23 cellular contexts compared by ENCODE assay signal in the genomic region with DNA sequence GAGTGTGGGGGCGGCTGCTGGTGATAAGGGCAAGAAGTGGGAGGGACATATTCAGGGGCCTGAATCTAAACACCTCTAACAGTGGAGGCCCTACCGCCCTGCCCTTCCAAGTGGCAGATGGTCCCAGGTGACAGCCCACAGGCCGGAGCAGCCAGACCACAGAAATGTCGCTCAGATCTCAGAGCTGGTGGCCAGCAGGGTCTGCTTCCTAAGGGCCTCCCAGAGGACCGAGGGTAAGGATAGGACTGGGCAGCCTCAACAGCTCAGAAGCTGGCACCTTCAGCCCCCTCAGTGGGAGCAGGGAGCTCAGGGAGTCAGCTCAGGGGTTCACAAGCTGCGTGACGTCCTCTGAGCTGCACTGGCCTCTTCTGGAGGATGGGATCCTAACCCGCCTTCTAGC.
A peak's percentile ranks its signal among the peaks of the same experiment; 100 is the strongest.
DNase-seq lines count a peak whose midpoint lies in the region; ATAC-seq, FAIRE-seq and TF ChIP-seq lines count a peak whose summit lies in the region.
"Had no signal": no experiment of that assay in that cellular context is flagged by ENCODE, and none has a peak within 500 bp of the region (broad histone marks: within the 10 kb centered on the region; RNA-seq: fewer than 3 reads in every experiment).

No MANE protein-coding gene starts in this region.

- POLR2A ChIA-PET in IMR-90 (lab: Charles Lee; ENCODE audit: unreplicated experiment): no interaction called here
- POLR2A ChIA-PET in H1 (lab: Charles Lee; ENCODE audit: partially characterized antibody): interaction anchor here (1.2 kb wide), 2 partner anchors 18 to 54 kb away, joined by 4 read pairs; no protein-coding TSS in a partner anchor

- H2BK5ac ChIP-seq in IMR-90 (ENCODE audit: low read depth, low read length, poor library complexity, severe bottlenecking): no peak overlapping the region
- H2BK5ac ChIP-seq in H1 (ENCODE audit: low read depth, low read length): no peak overlapping the region

- dilution Hi-C loops in IMR-90 (cut with HindIII; ENCODE audit: low sequenced_read_pairs, unreplicated experiment): no loop called here

- H3K4ac ChIP-seq in IMR-90 (ENCODE audit: low read depth, low read length): no peak overlapping the region
- no peak overlapping the region for H3K4ac ChIP-seq in H1 (replicated peaks; ENCODE audit: insufficient read length, low read depth, low read length)

- H3K79me1 ChIP-seq in IMR-90 (ENCODE audit: low read depth in 1 of 2, low read length in 2 of 2) (no peaks in the 10 kb centered on the region), H1 (ENCODE audit: low read depth, low read length) (no peaks in the 10 kb centered on the region)

- TF ChIP-seq RAD21 in IMR-90 (IDR thresholded peaks at IDR 0.05; ENCODE audit: low read length) (no peak), H1 (IDR thresholded peaks at IDR 0.05 in 1 of 2, conservative IDR thresholded peaks at IDR 0.05 in 1 of 2; ENCODE audit: low read depth in 2 of 2, low read length in 2 of 2) (no peak)

- no peak overlapping the region for H3K4me3 Mint-ChIP-seq in activated naive CD4-positive, alpha-beta T cell treated with anti-CD3 and anti-CD28 coated beads, Interleukin-2, amount 10 ng/mL, durations not matched to agents 7 days and 5 days
- H3K4me3 Mint-ChIP-seq: B cell; CD4-positive, alpha-beta T cell; CD8-positive, alpha-beta T cell had no signal

- H2BK20ac ChIP-seq in IMR-90 (ENCODE audit: low read depth, low read length) (no peak overlapping the region), H1 (ENCODE audit: low read length) (peak overlapping the region; percentile 86; the same call in 1 of the 2 replicates)

- peak; percentile 38 for DNase-seq in activated effector memory CD4-positive, alpha-beta T cell treated with anti-CD3 and anti-CD28 coated beads, Interleukin-2, amount 50 U/mL, for 16 hours
- no peak for DNase-seq in activated effector memory CD4-positive, alpha-beta T cell treated with Interleukin-2 at 50 U/mL for 16 hours
- DNase-seq in IMR-90 (no peak), H1 (ENCODE audit: low read depth in 1 of 2, low spot score in 2 of 2) (no peak), suprapubic skin (ENCODE audit: low spot score in 2 of 2) (no peak)
- no peak for DNase-seq in activated naive CD4-positive, alpha-beta T cell treated with anti-CD3 and anti-CD28 coated beads, Interleukin-2, amount 10 ng/mL, durations not matched to agents 7 days and 5 days
- DNase-seq: AML-193; Caco-2; Calu3; CD4-positive, alpha-beta T cell; CD8-positive, alpha-beta T cell; DMS79 treated with DMSO at 0.1 percent for 48 hours; GF-D8 had no signal

- H3K9me1 ChIP-seq in IMR-90 (ENCODE audit: insufficient read depth, low read length): no peaks in the 10 kb centered on the region

- no peaks in the 10 kb centered on the region for H3K23me2 ChIP-seq in H1 (ENCODE audit: low read depth, low read length)

- H3K9ac ChIP-seq in IMR-90 (ENCODE audit: low read depth, low read length) (no peak overlapping the region), H1 (replicated peaks in 1 of 4; ENCODE audit: extremely low read depth in 1 of 4, low read depth in 3 of 4, low read length in 3 of 4) (no peak overlapping the region)
- H3K9ac ChIP-seq: BLaER1 treated with 17β-estradiol and CSF1 and Interleukin-3, amounts not matched to agents 10 nM and 100 nM had no signal

- H3K27ac ChIP-seq in IMR-90 (ENCODE audit: insufficient read depth, low read length) (no peak overlapping the region), H1 (ENCODE audit: low read depth, low read length) (no peak overlapping the region), suprapubic skin (no peak overlapping the region)
- H3K27ac ChIP-seq: 22Rv1; A549; BLaER1 treated with 17β-estradiol and CSF1 and Interleukin-3, amounts not matched to agents 10 nM and 100 nM; C4-2B had no signal

- H2BK15ac ChIP-seq in IMR-90 (ENCODE audit: low read depth, low read length): no peak overlapping the region
- 0 out of 2 replicates have a peak overlapping the region, but pooled peaks have one; percentile 72 for H2BK15ac ChIP-seq in H1 (ENCODE audit: low read length)

- H3K9me3 ChIP-seq in IMR-90 (ENCODE audit: control insufficient read depth, insufficient read depth, low read length) (no peaks in the 10 kb centered on the region), H1 (ENCODE audit: insufficient read depth in 2 of 2, low read depth in 1 of 2, low read length in 1 of 2) (no peaks in the 10 kb centered on the region), suprapubic skin (no peaks in the 10 kb centered on the region)
- H3K9me3 ChIP-seq: A549; BLaER1 treated with 17β-estradiol and CSF1 and Interleukin-3, amounts not matched to agents 10 nM and 100 nM; Caco-2 had no signal

- H3K4me3 ChIP-seq in IMR-90 (ENCODE audit: insufficient read depth, low read depth, low read length): no peak overlapping the region
- no peak overlapping the region for H3K4me3 ChIP-seq in H1 (ENCODE audit: extremely low read depth in 1 of 4, insufficient read depth in 2 of 4, low read depth in 3 of 4, low read length in 4 of 4)
- H3K4me3 ChIP-seq in suprapubic skin: no peak overlapping the region
- H3K4me3 ChIP-seq: A549; BLaER1 treated with 17β-estradiol and CSF1 and Interleukin-3, amounts not matched to agents 10 nM and 100 nM had no signal

- no peaks in the 10 kb centered on the region for H3K9me3 Mint-ChIP-seq in activated naive CD4-positive, alpha-beta T cell treated with anti-CD3 and anti-CD28 coated beads, Interleukin-2, amount 10 ng/mL, durations not matched to agents 7 days and 5 days
- H3K9me3 Mint-ChIP-seq: CD4-positive, alpha-beta T cell; CD8-positive, alpha-beta T cell had no signal

- CTCF ChIA-PET in IMR-90 (lab: Yijun Ruan, JAX) (no interaction called here), H1 (lab: Charles Lee; ENCODE audit: partially characterized antibody) (interaction anchor here (0.9 to 5.8 kb wide), 11 partner anchors 7 to 179 kb away, joined by 3 to 41 read pairs (median 4); no protein-coding TSS in a partner anchor)
- CTCF ChIA-PET in activated naive CD4-positive, alpha-beta T cell treated with anti-CD3 and anti-CD28 coated beads, Interleukin-2, amount 10 ng/mL, durations not matched to agents 7 days and 5 days (lab: Charles Lee): no interaction called here

- 32% methylated on average over 3 of the region's 8 CpGs; no CpG with 5 or more reads in 1 of the 2 experiments for WGBS in IMR-90 (ENCODE audit: extremely low coverage in 2 of 2, insufficient read length in 1 of 2), 2 experiments
- 88% methylated on average over 8 of the region's 8 CpGs; no CpG with 5 or more reads in 1 of the 2 experiments for WGBS in H1 (ENCODE audit: extremely low coverage in 1 of 2, insufficient coverage in 1 of 2, insufficient read length in 1 of 2, insufficient replicate concordance in 2 of 2, low coverage in 1 of 2, low lambda C conversion rate in 2 of 2, missing lambda C conversion rate in 1 of 2), 2 experiments
- 56% methylated on average over 2 of the region's 8 CpGs for WGBS in suprapubic skin

- no peaks in the 10 kb centered on the region for H3K4me1 Mint-ChIP-seq in activated naive CD4-positive, alpha-beta T cell treated with anti-CD3 and anti-CD28 coated beads, Interleukin-2, amount 10 ng/mL, durations not matched to agents 7 days and 5 days
- H3K4me1 Mint-ChIP-seq: B cell had no signal

- H2BK12ac ChIP-seq in H1 (ENCODE audit: low read depth, low read length): peak overlapping the region; percentile 75; the same call in 1 of the 2 replicates

- intact Hi-C loops in IMR-90 (cut with micrococcal nuclease): no loop called here

- H4K20me1 ChIP-seq in IMR-90 (ENCODE audit: insufficient read depth, low read length) (no peaks in the 10 kb centered on the region), H1 (replicated peaks in 1 of 2; ENCODE audit: control insufficient read depth in 1 of 2, insufficient read depth in 2 of 2, low read length in 2 of 2) (no peaks in the 10 kb centered on the region)
- H4K20me1 ChIP-seq: BLaER1 treated with 17β-estradiol and CSF1 and Interleukin-3, amounts not matched to agents 10 nM and 100 nM had no signal

- H2AK5ac ChIP-seq in IMR-90 (ENCODE audit: low read depth, low read length): no peak overlapping the region
- H2AK5ac ChIP-seq in H1 (ENCODE audit: low read depth, low read length): peak overlapping the region; percentile 80; the same call in 1 of the 2 replicates

- FAIRE-seq in H1 (lab: Jason Lieb, UNC): no peak
- FAIRE-seq: A549, D721Med, G401.6, GM12891, GM19239 had no signal

- H2BK120ac ChIP-seq in IMR-90 (ENCODE audit: low read depth, low read length) (no peak overlapping the region), H1 (replicated peaks; ENCODE audit: low read depth, low read length) (no peak overlapping the region)

- H3K79me2 ChIP-seq in H1 (ENCODE audit: control insufficient read depth in 1 of 2, insufficient read depth in 2 of 2, low read length in 2 of 2): no peaks in the 10 kb centered on the region

- H4K5ac ChIP-seq in IMR-90 (ENCODE audit: low read depth, low read length): no peak overlapping the region
- H4K5ac ChIP-seq in H1 (ENCODE audit: insufficient read length, low read depth, low read length): no peak overlapping the region

- BruUV-seq in IMR-90 (replicated peaks; lab: Mats Ljungman, UMichigan): no TSS peak

- peaks cover 14% of the 10 kb centered on the region for H3K27me3 Mint-ChIP-seq in activated naive CD4-positive, alpha-beta T cell treated with anti-CD3 and anti-CD28 coated beads, Interleukin-2, amount 10 ng/mL, durations not matched to agents 7 days and 5 days

- H4K91ac ChIP-seq in IMR-90 (ENCODE audit: insufficient read depth, low read depth, low read length) (no peak overlapping the region), H1 (replicated peaks; ENCODE audit: insufficient read length, low read length) (peak overlapping the region; percentile 49)

- H3K56ac ChIP-seq in IMR-90 (ENCODE audit: extremely low read depth, insufficient read depth, low read length): no peak overlapping the region
- H3K56ac ChIP-seq in H1 (replicated peaks; ENCODE audit: insufficient read length, low read depth, low read length): no peak overlapping the region

- ATAC-seq in IMR-90 (ENCODE audit: low read depth) (no peak), HG02588 (IDR thresholded peaks at IDR 0.05; ENCODE audit: unreplicated experiment) (no peak)
- ATAC-seq: CD8-positive, alpha-beta T cell had no signal

- H3K18ac ChIP-seq in IMR-90 (ENCODE audit: low read depth, low read length) (no peak overlapping the region), H1 (ENCODE audit: extremely low read depth, low read length) (no peak overlapping the region)

- H3K14ac ChIP-seq in IMR-90 (replicated peaks; ENCODE audit: low read depth, low read length): no peak overlapping the region
- no peak overlapping the region for H3K14ac ChIP-seq in H1 (ENCODE audit: insufficient read length)

- H2AFZ ChIP-seq in IMR-90 (replicated peaks; ENCODE audit: low read length, poor library complexity) (peak overlapping the region; percentile 33), H1 (ENCODE audit: low read length) (no peak overlapping the region)

- H3K27ac Mint-ChIP-seq in activated naive CD4-positive, alpha-beta T cell treated with anti-CD3 and anti-CD28 coated beads, Interleukin-2, amount 10 ng/mL, durations not matched to agents 7 days and 5 days: no peak overlapping the region
- H3K27ac Mint-ChIP-seq: CD4-positive, alpha-beta T cell; CD8-positive, alpha-beta T cell had no signal

- TF ChIP-seq POLR2A in IMR-90 (IDR thresholded peaks at IDR 0.05; ENCODE audit: low read depth, low read length) (no peak), H1 (IDR thresholded peaks at IDR 0.05; ENCODE audit: control extremely low read depth in 1 of 2, low read depth in 2 of 2, low read length in 2 of 2) (no peak), suprapubic skin (IDR thresholded peaks at IDR 0.05) (no peak)

- H3K4me1 ChIP-seq in IMR-90 (ENCODE audit: control insufficient read depth, insufficient read depth, low read length): no peaks in the 10 kb centered on the region
- H3K4me1 ChIP-seq in H1 (replicated peaks in 1 of 4; ENCODE audit: control insufficient read depth in 3 of 4, insufficient read depth in 4 of 4, low read length in 3 of 4): peaks cover 3 to 22% (median 12%) of the 10 kb centered on the region in 4 experiments
- H3K4me1 ChIP-seq in suprapubic skin: no peaks in the 10 kb centered on the region
- H3K4me1 ChIP-seq: A549; BLaER1 treated with 17β-estradiol and CSF1 and Interleukin-3, amounts not matched to agents 10 nM and 100 nM; Caco-2 had no signal

- H2AK9ac ChIP-seq in IMR-90 (replicated peaks; ENCODE audit: low read depth, low read length, poor library complexity): no peak overlapping the region

- H4K8ac ChIP-seq in IMR-90 (ENCODE audit: low read depth in 2 of 2, low read length in 2 of 2) (no peak overlapping the region), H1 (ENCODE audit: extremely low read depth, insufficient read depth, low read length) (no peak overlapping the region)

- H3K36me3 ChIP-seq in IMR-90 (ENCODE audit: control insufficient read depth, insufficient read depth, low read length) (no peaks in the 10 kb centered on the region), H1 (ENCODE audit: control insufficient read depth in 2 of 4, insufficient read depth in 4 of 4, low read length in 3 of 4) (no peaks in the 10 kb centered on the region), suprapubic skin (no peaks in the 10 kb centered on the region)
- H3K36me3 ChIP-seq: BLaER1 treated with 17β-estradiol and CSF1 and Interleukin-3, amounts not matched to agents 10 nM and 100 nM had no signal

- H3K23ac ChIP-seq in IMR-90 (ENCODE audit: low read depth, low read length) (no peak overlapping the region), H1 (ENCODE audit: insufficient read length) (no peak overlapping the region)

- H3K4me2 ChIP-seq in IMR-90 (ENCODE audit: low read depth, low read length) (no peak overlapping the region), H1 (ENCODE audit: insufficient read depth in 1 of 2, low read depth in 2 of 2, low read length in 2 of 2) (no peak overlapping the region)
- H3K4me2 ChIP-seq: A549; BLaER1 treated with 17β-estradiol and CSF1 and Interleukin-3, amounts not matched to agents 10 nM and 100 nM had no signal

- TF ChIP-seq EP300 in H1 (IDR thresholded peaks at IDR 0.05; ENCODE audit: borderline replicate concordance in 1 of 2, low read depth in 2 of 2, low read length in 2 of 2): no peak
- no peak for TF ChIP-seq EP300 in suprapubic skin (IDR thresholded peaks at IDR 0.05)

- in situ Hi-C loops in IMR-90 (cut with MboI; ENCODE audit: low sequenced_read_pairs): no loop called here

- H3K27me3 ChIP-seq in IMR-90 (ENCODE audit: control insufficient read depth, insufficient read depth, low read length) (no peaks in the 10 kb centered on the region), H1 (replicated peaks in 1 of 4; ENCODE audit: control insufficient read depth in 3 of 4, extremely low read depth in 1 of 4, insufficient read depth in 3 of 4, low read length in 3 of 4) (no peaks in the 10 kb centered on the region; a peak in 1 of 7 replicates), suprapubic skin (peaks cover 32% of the 10 kb centered on the region)
- H3K27me3 ChIP-seq: BLaER1 treated with 17β-estradiol and CSF1 and Interleukin-3, amounts not matched to agents 10 nM and 100 nM had no signal

- no peak for TF ChIP-seq CTCF in IMR-90 (conservative IDR thresholded peaks at IDR 0.05; ENCODE audit: low read depth, low read length)
- TF ChIP-seq CTCF in H1 (IDR thresholded peaks at IDR 0.05; ENCODE audit: control extremely low read depth in 1 of 3, insufficient read depth in 1 of 3, low read depth in 1 of 3, low read length in 3 of 3): no peak
- TF ChIP-seq CTCF in suprapubic skin (IDR thresholded peaks at IDR 0.05): no peak

- no peaks in the 10 kb centered on the region for H3K36me3 Mint-ChIP-seq in activated naive CD4-positive, alpha-beta T cell treated with anti-CD3 and anti-CD28 coated beads, Interleukin-2, amount 10 ng/mL, durations not matched to agents 7 days and 5 days
- H3K36me3 Mint-ChIP-seq: CD8-positive, alpha-beta T cell had no signal
